Comparison of ENCODE assay signal across 9 cellular contexts in genomic region chr13:28568286-28568685, GRCh38.
DNase-seq lines count a peak whose midpoint lies in the region; ATAC-seq and TF ChIP-seq lines count a peak whose summit lies in the region.
"Had no signal": no experiment of that assay in that cellular context is flagged by ENCODE, and none has a peak within 500 bp of the region (broad histone marks: within the 10 kb centered on the region; RNA-seq: fewer than 3 reads in every experiment).

No MANE protein-coding gene starts in this region.

- peaks cover 0 to 2% (median 0%) of the 10 kb centered on the region in 7 donors for H3K4me1 Mint-ChIP-seq in naive thymus-derived CD4-positive, alpha-beta T cell

- no peak for TF ChIP-seq CTCF in WERI-Rb-1 (IDR thresholded peaks at IDR 0.05; ENCODE audit: low read depth, low read length)

- intact Hi-C loops in naive thymus-derived CD4-positive, alpha-beta T cell (cut with micrococcal nuclease) = no loop called here

- ATAC-seq in HG03342 (IDR thresholded peaks at IDR 0.05; ENCODE audit: unreplicated experiment) = peak; percentile 53
- ATAC-seq in naive thymus-derived CD4-positive, alpha-beta T cell = peak; percentile 16

- CTCF ChIA-PET in naive thymus-derived CD4-positive, alpha-beta T cell (lab: Charles Lee) = no interaction called here

- no peaks in the 10 kb centered on the region for H3K27me3 ChIP-seq in naive thymus-derived CD4-positive, alpha-beta T cell (ENCODE audit: control insufficient read depth in 2 of 2, insufficient read depth in 2 of 2, low read length in 2 of 2)
- H3K27me3 ChIP-seq in WERI-Rb-1 (ENCODE audit: insufficient read depth, low read depth, severe bottlenecking) = no peaks in the 10 kb centered on the region
- H3K27me3 ChIP-seq: tibial artery had no signal

- H3K36me3 Mint-ChIP-seq in naive thymus-derived CD4-positive, alpha-beta T cell = no peaks in the 10 kb centered on the region

- DNase-seq in GF-D8 (lab: John Stamatoyannopoulos, UW) (peak; percentile 54), anterior cingulate cortex (lab: John Stamatoyannopoulos, UW) (peak in 38 of 58 donors; percentile 5 to 79 (median 27)), NOMO-1 treated with dmso at 0.1 percent for 144 hours (lab: John Stamatoyannopoulos, UW; ENCODE audit: unreplicated experiment) (no peak), WERI-Rb-1 (no peak), hepatic stellate cell (ENCODE audit: low spot score) (no peak)
- DNase-seq in naive thymus-derived CD4-positive, alpha-beta T cell = no peak
- DNase-seq in activated CD4-positive, alpha-beta T cell treated with anti-CD3 and anti-CD28 coated beads, Interleukin-2, amount 50 U/mL, for 48 hours = no peak

- no peak overlapping the region for H3K4me3 ChIP-seq in naive thymus-derived CD4-positive, alpha-beta T cell (ENCODE audit: low read length)
- no peak overlapping the region for H3K4me3 ChIP-seq in WERI-Rb-1 (ENCODE audit: low read depth, low read length)
- H3K4me3 ChIP-seq: tibial artery had no signal

- H3K4me1 ChIP-seq in naive thymus-derived CD4-positive, alpha-beta T cell (ENCODE audit: control insufficient read depth in 2 of 2, insufficient read depth in 2 of 2, low read length in 2 of 2) = no peaks in the 10 kb centered on the region
- H3K4me1 ChIP-seq: tibial artery had no signal

- H3K27ac ChIP-seq in naive thymus-derived CD4-positive, alpha-beta T cell (ENCODE audit: low read depth, low read length) = no peak overlapping the region
- H3K27ac ChIP-seq in WERI-Rb-1 = no peak overlapping the region
- H3K27ac ChIP-seq: tibial artery had no signal

- H3K36me3 ChIP-seq in naive thymus-derived CD4-positive, alpha-beta T cell (ENCODE audit: control insufficient read depth in 2 of 3, insufficient read depth in 3 of 3, low read length in 3 of 3) = no peaks in the 10 kb centered on the region
- H3K36me3 ChIP-seq in WERI-Rb-1 = no peaks in the 10 kb centered on the region
- H3K36me3 ChIP-seq: tibial artery had no signal

- H3K27ac Mint-ChIP-seq in naive thymus-derived CD4-positive, alpha-beta T cell = no peak overlapping the region

- POLR2A ChIA-PET in naive thymus-derived CD4-positive, alpha-beta T cell (lab: Charles Lee) = no interaction called here

- H3K4me3 Mint-ChIP-seq in naive thymus-derived CD4-positive, alpha-beta T cell = no peak overlapping the region

- peaks cover 0 to 3% (median 0%) of the 10 kb centered on the region in 11 donors for H3K9me3 Mint-ChIP-seq in naive thymus-derived CD4-positive, alpha-beta T cell

- H3K27me3 Mint-ChIP-seq in naive thymus-derived CD4-positive, alpha-beta T cell = peaks cover 0 to 3% (median 0%) of the 10 kb centered on the region in 5 donors

- H3K9me3 ChIP-seq in naive thymus-derived CD4-positive, alpha-beta T cell (ENCODE audit: control insufficient read depth in 2 of 3, low read length in 3 of 3) = no peaks in the 10 kb centered on the region
- no peaks in the 10 kb centered on the region for H3K9me3 ChIP-seq in WERI-Rb-1 (ENCODE audit: severe bottlenecking)
- H3K9me3 ChIP-seq: tibial artery had no signal

Comparison
In these comparisons a context has a peak if more than half of its experiments do, and no peak if none do; other contexts are left out.
1. DNase-seq: peak in GF-D8 (single experiment) and anterior cingulate cortex (38 of 58); none in naive thymus-derived CD4-positive, alpha-beta T cell (0 of 9), NOMO-1 treated with dmso at 0.1 percent for 144 hours (single experiment), WERI-Rb-1 (single experiment), hepatic stellate cell (single experiment) and activated CD4-positive, alpha-beta T cell treated with anti-CD3 and anti-CD28 coated beads, Interleukin-2, amount 50 U/mL, for 48 hours (0 of 2).